Comparison of ENCODE assay signal across 14 cellular contexts in genomic region chr14:99554757-99555531, GRCh38. TPM values are rescaled to one million over a fixed set of nuclear protein-coding genes. Genes with fewer than 3 reads are reported as not detected.
A peak's percentile ranks its signal among the peaks of the same experiment; 100 is the strongest.
DNase-seq lines count a peak whose midpoint lies in the region; ATAC-seq and TF ChIP-seq lines count a peak whose summit lies in the region.
"Had no signal": no experiment of that assay in that cellular context is flagged by ENCODE, and none has a peak within 500 bp of the region (broad histone marks: within the 10 kb centered on the region; RNA-seq: fewer than 3 reads in every experiment).

No MANE protein-coding gene starts in this region.

- peaks cover 2% of the 10 kb centered on the region for H3K9me3 Mint-ChIP-seq in endodermal cell

- H3K9ac ChIP-seq in muscle layer of colon (ENCODE audit: low read length) (no peak overlapping the region), endodermal cell (ENCODE audit: extremely low read depth, low read length, poor library complexity, severe bottlenecking) (no peak overlapping the region)

- H3K9me3 ChIP-seq in right atrium auricular region (no peaks in the 10 kb centered on the region), gastroesophageal sphincter (no peaks in the 10 kb centered on the region), muscle layer of colon (ENCODE audit: low read length) (no peaks in the 10 kb centered on the region), endodermal cell (ENCODE audit: control insufficient read depth, low read length) (no peaks in the 10 kb centered on the region), SJCRH30 (replicated peaks) (no peaks in the 10 kb centered on the region)
- H3K9me3 ChIP-seq: vagina had no signal

- no peak for TF ChIP-seq CTCF in right atrium auricular region (IDR thresholded peaks at IDR 0.05)
- no peak for TF ChIP-seq CTCF in gastroesophageal sphincter (IDR thresholded peaks at IDR 0.05)
- no peak for TF ChIP-seq CTCF in endodermal cell (conservative IDR thresholded peaks at IDR 0.05)

- DNase-seq in Right ventricle myocardium superior (no peak), right atrium auricular region (ENCODE audit: low spot score) (no peak), middle frontal gyrus (ENCODE audit: extremely low spot score, low spot score) (no peak), endodermal cell (no peak), SJCRH30 (no peak)
- DNase-seq: activated CD8-positive, alpha-beta memory T cell treated with anti-CD3 and anti-CD28 coated beads, Interleukin-2, amount 10 ng/mL, durations not matched to agents 7 days and 5 days; brain microvascular endothelial cell; NCI-H1092 treated with DMSO at 0.1 percent for 48 hours; NCI-H2227 treated with DMSO at 0.1 percent for 48 hours; stimulated activated CD4-positive, alpha-beta T cell treated with anti-CD3 and anti-CD28 coated beads, Interleukin-1b, Interleukin-23, amount 100 ng/mL, for 48 hours had no signal

- H3K27ac ChIP-seq in right atrium auricular region (peak overlapping the region in 1 of 2 donors; percentile 10), gastroesophageal sphincter (peak overlapping the region; percentile 13 to 86 (median 76)), muscle layer of colon (ENCODE audit: low read depth, low read length) (peak overlapping the region; percentile 70), endodermal cell (ENCODE audit: low read depth, low read length) (no peak overlapping the region), SJCRH30 (no peak overlapping the region)
- H3K27ac ChIP-seq: brain microvascular endothelial cell, vagina had no signal

- no peaks in the 10 kb centered on the region for H3K27me3 ChIP-seq in right atrium auricular region
- no peaks in the 10 kb centered on the region for H3K27me3 ChIP-seq in gastroesophageal sphincter
- no peaks in the 10 kb centered on the region for H3K27me3 ChIP-seq in muscle layer of colon (ENCODE audit: control insufficient read depth in 1 of 2, insufficient read depth in 2 of 2, low read length in 2 of 2)
- H3K27me3 ChIP-seq in endodermal cell (ENCODE audit: control insufficient read depth, insufficient read depth, low read length, poor library complexity, severe bottlenecking): no peaks in the 10 kb centered on the region
- H3K27me3 ChIP-seq in SJCRH30: no peaks in the 10 kb centered on the region
- H3K27me3 ChIP-seq: brain microvascular endothelial cell, vagina had no signal

- peaks cover 0 to 39% of the 10 kb centered on the region in 2 donors for H3K4me1 ChIP-seq in right atrium auricular region
- peaks cover 0 to 80% (median 27%) of the 10 kb centered on the region in 3 donors for H3K4me1 ChIP-seq in gastroesophageal sphincter
- peaks cover 64% of the 10 kb centered on the region for H3K4me1 ChIP-seq in muscle layer of colon (ENCODE audit: insufficient read depth, low read length)
- peaks cover 1% of the 10 kb centered on the region for H3K4me1 ChIP-seq in endodermal cell (ENCODE audit: control insufficient read depth, insufficient read depth, low read length)
- H3K4me1 ChIP-seq in SJCRH30: no peaks in the 10 kb centered on the region

- intact Hi-C loops in Right ventricle myocardium superior (cut with DNase I): no loop called here

- no peak overlapping the region for H3K27ac Mint-ChIP-seq in endodermal cell
- H3K27ac Mint-ChIP-seq: activated CD8-positive, alpha-beta memory T cell treated with anti-CD3 and anti-CD28 coated beads, Interleukin-2, amount 10 ng/mL, durations not matched to agents 7 days and 5 days had no signal

- peaks cover 5% of the 10 kb centered on the region for H3K36me3 Mint-ChIP-seq in endodermal cell (ENCODE audit: low read depth)
- H3K36me3 Mint-ChIP-seq: activated CD8-positive, alpha-beta memory T cell treated with anti-CD3 and anti-CD28 coated beads, Interleukin-2, amount 10 ng/mL, durations not matched to agents 7 days and 5 days had no signal

- H3K4me1 Mint-ChIP-seq in endodermal cell: peaks cover 13% of the 10 kb centered on the region
- H3K4me1 Mint-ChIP-seq: activated CD8-positive, alpha-beta memory T cell treated with anti-CD3 and anti-CD28 coated beads, Interleukin-2, amount 10 ng/mL, durations not matched to agents 7 days and 5 days had no signal

- H3K4me3 Mint-ChIP-seq in endodermal cell: no peak overlapping the region
- H3K4me3 Mint-ChIP-seq: activated CD8-positive, alpha-beta memory T cell treated with anti-CD3 and anti-CD28 coated beads, Interleukin-2, amount 10 ng/mL, durations not matched to agents 7 days and 5 days had no signal

- H3K4me3 ChIP-seq in right atrium auricular region (no peak overlapping the region), gastroesophageal sphincter (no peak overlapping the region), muscle layer of colon (ENCODE audit: low read depth in 1 of 2, low read length in 2 of 2) (no peak overlapping the region), endodermal cell (ENCODE audit: low read length) (no peak overlapping the region), SJCRH30 (no peak overlapping the region)
- H3K4me3 ChIP-seq: vagina had no signal

- ATAC-seq in Right ventricle myocardium superior (ENCODE audit: poor library complexity) (peak; percentile 73), gastroesophageal sphincter (peak; percentile 35), HG02885 (IDR thresholded peaks at IDR 0.05; ENCODE audit: poor library complexity, unreplicated experiment) (no peak)
- ATAC-seq: activated CD8-positive, alpha-beta memory T cell treated with anti-CD3 and anti-CD28 coated beads, Interleukin-2, amount 10 ng/mL, durations not matched to agents 7 days and 5 days had no signal

- H3K27me3 Mint-ChIP-seq in endodermal cell (ENCODE audit: insufficient read depth): no peaks in the 10 kb centered on the region
- H3K27me3 Mint-ChIP-seq: activated CD8-positive, alpha-beta memory T cell treated with anti-CD3 and anti-CD28 coated beads, Interleukin-2, amount 10 ng/mL, durations not matched to agents 7 days and 5 days had no signal

- WGBS in gastroesophageal sphincter (ENCODE audit: low coverage in 1 of 2), 2 donors: 30% methylated on average over 2 of the region's 9 CpGs; no CpG with 5 or more reads in 1 of the 2 donors
- 78 to 86% methylated on average over 5 to 9 of the region's 9 CpGs for WGBS in endodermal cell (ENCODE audit: insufficient coverage in 1 of 2, insufficient read length in 1 of 2), 2 experiments

- H3K36me3 ChIP-seq in right atrium auricular region: no peaks in the 10 kb centered on the region
- H3K36me3 ChIP-seq in gastroesophageal sphincter: no peaks in the 10 kb centered on the region
- no peaks in the 10 kb centered on the region for H3K36me3 ChIP-seq in muscle layer of colon (ENCODE audit: insufficient read depth, low read length)
- no peaks in the 10 kb centered on the region for H3K36me3 ChIP-seq in endodermal cell (ENCODE audit: control insufficient read depth, insufficient read depth, low read length)
- H3K36me3 ChIP-seq in SJCRH30: no peaks in the 10 kb centered on the region
- H3K36me3 ChIP-seq: brain microvascular endothelial cell, vagina had no signal

- no peak for TF ChIP-seq EP300 in gastroesophageal sphincter (IDR thresholded peaks at IDR 0.05)

- no peak for TF ChIP-seq POLR2A in gastroesophageal sphincter (IDR thresholded peaks at IDR 0.05)

RNA-seq across cellular contexts. Expression of gene CCDC85C, which starts 49.1 kb away (rescaled TPM):
- total RNA-seq in Right ventricle myocardium superior (46.6 TPM), right atrium auricular region (10 to 100 TPM; 17.1 to 17.7 TPM), gastroesophageal sphincter (10 to 100 TPM; 14.0 to 58.2 (median 25.0) TPM), endodermal cell (10 to 100 TPM; 32.8 to 45.8 TPM)
- 63.0 TPM for polyA plus RNA-seq in endodermal cell (2013, experiment 1 of 2)
- polyA plus RNA-seq in endodermal cell (2013, experiment 2 of 2): 64.5 TPM
- 12.2 and 12.9 TPM in 2 replicates for total RNA-seq in SJCRH30 (2014; rRNA removed; shearing (Covaris generic))

Comparison
In these comparisons a context has a peak if more than half of its experiments do, and no peak if none do; other contexts are left out.
1. H3K27ac ChIP-seq: peak in gastroesophageal sphincter (4 of 4) and muscle layer of colon (single experiment); none in endodermal cell (single experiment) and SJCRH30 (single experiment).